Comparison of ENCODE assay signal across 23 cellular contexts in genomic region chr18:31440787-31441186, GRCh38. TPM values are rescaled to one million over a fixed set of nuclear protein-coding genes. Genes with fewer than 3 reads are reported as not detected.
A peak's percentile ranks its signal among the peaks of the same experiment; 100 is the strongest.
DNase-seq lines count a peak whose midpoint lies in the region; ATAC-seq and TF ChIP-seq lines count a peak whose summit lies in the region.
"Had no signal": no experiment of that assay in that cellular context is flagged by ENCODE, and none has a peak within 500 bp of the region (broad histone marks: within the 10 kb centered on the region; RNA-seq: fewer than 3 reads in every experiment).

No MANE protein-coding gene starts in this region.

- POLR2A ChIA-PET in activated CD4-positive, alpha-beta memory T cell treated with anti-CD3 and anti-CD28 coated beads, Interleukin-2, amount 10 ng/mL, durations not matched to agents 7 days and 5 days (lab: Charles Lee) = no interaction called here

- peak; percentile 66 for ATAC-seq in foreskin keratinocyte
- no peak for ATAC-seq in activated naive CD4-positive, alpha-beta T cell treated with anti-CD3 and anti-CD28 coated beads, Interleukin-2, amount 50 U/mL, for 72 hours

- no peaks in the 10 kb centered on the region for H3F3A ChIP-seq in smooth muscle cell (ENCODE audit: low read depth)

- no peaks in the 10 kb centered on the region for H3K36me3 Mint-ChIP-seq in activated naive CD4-positive, alpha-beta T cell treated with anti-CD3 and anti-CD28 coated beads, Interleukin-2, amount 50 U/mL, for 72 hours
- no peaks in the 10 kb centered on the region for H3K36me3 Mint-ChIP-seq in activated CD4-positive, alpha-beta memory T cell treated with anti-CD3 and anti-CD28 coated beads, Interleukin-2, amount 10 ng/mL, durations not matched to agents 7 days and 5 days (ENCODE audit: low read depth)
- H3K36me3 Mint-ChIP-seq in activated naive CD8-positive, alpha-beta T cell treated with anti-CD3 and anti-CD28 coated beads for 36 hours = no peaks in the 10 kb centered on the region
- H3K36me3 Mint-ChIP-seq: CD4-positive, alpha-beta memory T cell had no signal

- no peak overlapping the region for H3K9ac ChIP-seq in smooth muscle cell (ENCODE audit: low read depth)

- CTCF ChIA-PET in activated CD4-positive, alpha-beta memory T cell treated with anti-CD3 and anti-CD28 coated beads, Interleukin-2, amount 10 ng/mL, durations not matched to agents 7 days and 5 days (lab: Charles Lee) = no interaction called here

- peak overlapping the region; percentile 86 to 93 for H3K27ac ChIP-seq in esophagus (ENCODE audit: low read depth in 2 of 2, low read length in 1 of 2)
- H3K27ac ChIP-seq in foreskin keratinocyte = peak overlapping the region; percentile 76
- peak overlapping the region; percentile 18 for H3K27ac ChIP-seq in smooth muscle cell (ENCODE audit: low read depth)
- peak overlapping the region; percentile 47 for H3K27ac ChIP-seq in vagina

- no peaks in the 10 kb centered on the region for H4K20me1 ChIP-seq in smooth muscle cell (ENCODE audit: low read depth)

- H3K9me3 ChIP-seq in esophagus (ENCODE audit: control insufficient read depth in 2 of 2, insufficient read depth in 1 of 2, low read depth in 1 of 2, low read length in 1 of 2) (no peaks in the 10 kb centered on the region), smooth muscle cell (replicated peaks; ENCODE audit: low read depth) (no peaks in the 10 kb centered on the region), vagina (no peaks in the 10 kb centered on the region)
- H3K9me3 ChIP-seq: HAP-1 had no signal

- DNase-seq in foreskin keratinocyte = no peak
- DNase-seq in smooth muscle cell (lab: John Stamatoyannopoulos, UW; ENCODE audit: unreplicated experiment) = no peak
- no peak for DNase-seq in vagina (ENCODE audit: extremely low spot score in 2 of 2)
- DNase-seq in SHP77 (lab: John Stamatoyannopoulos, UW) = no peak
- DNase-seq in activated naive CD4-positive, alpha-beta T cell treated with anti-CD3 and anti-CD28 coated beads, Interleukin-2, amount 50 U/mL, for 72 hours (ENCODE audit: low spot score in 2 of 2) = no peak
- DNase-seq in activated CD4-positive, alpha-beta memory T cell treated with anti-CD3 and anti-CD28 coated beads, Interleukin-2, amount 10 ng/mL, durations not matched to agents 7 days and 5 days = no peak
- no peak for DNase-seq in activated naive CD8-positive, alpha-beta T cell treated with anti-CD3 and anti-CD28 coated beads for 36 hours
- DNase-seq: C1 segment of cervical spinal cord; Calu3; CD4-positive, alpha-beta memory T cell; COR-L47; DMS53; DMS79 treated with DMSO at 0.1 percent for 48 hours; GF-D8; GOT3; HFFc6 had no signal

- H3K4me3 ChIP-seq in esophagus (ENCODE audit: low read depth in 1 of 2, low read length in 2 of 2) (peak overlapping the region in 1 of 2 donors; percentile 33), smooth muscle cell (no peak overlapping the region), vagina (no peak overlapping the region)
- H3K4me3 ChIP-seq: HAP-1 had no signal

- H3K27me3 Mint-ChIP-seq in activated CD4-positive, alpha-beta memory T cell treated with anti-CD3 and anti-CD28 coated beads, Interleukin-2, amount 10 ng/mL, durations not matched to agents 7 days and 5 days = no peaks in the 10 kb centered on the region
- H3K27me3 Mint-ChIP-seq in activated naive CD8-positive, alpha-beta T cell treated with anti-CD3 and anti-CD28 coated beads for 36 hours = no peaks in the 10 kb centered on the region
- H3K27me3 Mint-ChIP-seq: CD4-positive, alpha-beta memory T cell had no signal

- no peaks in the 10 kb centered on the region for H3K36me3 ChIP-seq in esophagus (ENCODE audit: control insufficient read depth in 2 of 2, insufficient read depth in 2 of 2, low read length in 1 of 2)
- no peaks in the 10 kb centered on the region for H3K36me3 ChIP-seq in smooth muscle cell (ENCODE audit: low read depth)
- no peaks in the 10 kb centered on the region for H3K36me3 ChIP-seq in vagina
- H3K36me3 ChIP-seq: HAP-1 had no signal

- no peak for TF ChIP-seq CTCF in foreskin keratinocyte (conservative IDR thresholded peaks at IDR 0.05)
- TF ChIP-seq CTCF in smooth muscle cell (IDR thresholded peaks at IDR 0.05; ENCODE audit: borderline replicate concordance, insufficient read depth, poor library complexity, severe bottlenecking) = no peak
- no peak for TF ChIP-seq CTCF in vagina (IDR thresholded peaks at IDR 0.05)

- no peaks in the 10 kb centered on the region for H3K9me3 Mint-ChIP-seq in activated naive CD4-positive, alpha-beta T cell treated with anti-CD3 and anti-CD28 coated beads, Interleukin-2, amount 50 U/mL, for 72 hours
- H3K9me3 Mint-ChIP-seq in activated CD4-positive, alpha-beta memory T cell treated with anti-CD3 and anti-CD28 coated beads, Interleukin-2, amount 10 ng/mL, durations not matched to agents 7 days and 5 days = no peaks in the 10 kb centered on the region
- H3K9me3 Mint-ChIP-seq in activated naive CD8-positive, alpha-beta T cell treated with anti-CD3 and anti-CD28 coated beads for 36 hours = no peaks in the 10 kb centered on the region

- TF ChIP-seq POLR2A in vagina (IDR thresholded peaks at IDR 0.05) = no peak

- no peaks in the 10 kb centered on the region for H3K79me2 ChIP-seq in smooth muscle cell (ENCODE audit: low read depth)

- no peaks in the 10 kb centered on the region for H3K4me1 Mint-ChIP-seq in activated CD4-positive, alpha-beta memory T cell treated with anti-CD3 and anti-CD28 coated beads, Interleukin-2, amount 10 ng/mL, durations not matched to agents 7 days and 5 days
- H3K4me1 Mint-ChIP-seq in activated naive CD8-positive, alpha-beta T cell treated with anti-CD3 and anti-CD28 coated beads for 36 hours = no peaks in the 10 kb centered on the region
- H3K4me1 Mint-ChIP-seq: CD4-positive, alpha-beta memory T cell had no signal

- 53 to 64% methylated on average over 6 of the region's 6 CpGs for WGBS in esophagus, 2 donors
- 78% methylated on average over 6 of the region's 6 CpGs for WGBS in smooth muscle cell (ENCODE audit: low lambda C conversion rate)

- no peaks in the 10 kb centered on the region for H3K27me3 ChIP-seq in esophagus (ENCODE audit: control insufficient read depth in 1 of 2, insufficient read depth in 2 of 2, low read length in 2 of 2)
- no peaks in the 10 kb centered on the region for H3K27me3 ChIP-seq in foreskin keratinocyte
- H3K27me3 ChIP-seq in smooth muscle cell (ENCODE audit: low read depth) = no peaks in the 10 kb centered on the region
- H3K27me3 ChIP-seq in vagina = no peaks in the 10 kb centered on the region

- no peak overlapping the region for H3K27ac Mint-ChIP-seq in activated naive CD4-positive, alpha-beta T cell treated with anti-CD3 and anti-CD28 coated beads, Interleukin-2, amount 50 U/mL, for 72 hours
- H3K27ac Mint-ChIP-seq in activated CD4-positive, alpha-beta memory T cell treated with anti-CD3 and anti-CD28 coated beads, Interleukin-2, amount 10 ng/mL, durations not matched to agents 7 days and 5 days = no peak overlapping the region
- no peak overlapping the region for H3K27ac Mint-ChIP-seq in activated naive CD8-positive, alpha-beta T cell treated with anti-CD3 and anti-CD28 coated beads for 36 hours
- H3K27ac Mint-ChIP-seq: CD4-positive, alpha-beta memory T cell; HFFc6 had no signal

- H3K4me1 ChIP-seq in esophagus (ENCODE audit: control insufficient read depth in 2 of 2, insufficient read depth in 2 of 2, low read length in 1 of 2) = no peaks in the 10 kb centered on the region
- peaks cover 16% of the 10 kb centered on the region for H3K4me1 ChIP-seq in foreskin keratinocyte
- no peaks in the 10 kb centered on the region for H3K4me1 ChIP-seq in smooth muscle cell (ENCODE audit: low read depth)
- H3K4me1 ChIP-seq in vagina = no peaks in the 10 kb centered on the region
- H3K4me1 ChIP-seq: HAP-1 had no signal

- H2AFZ ChIP-seq in smooth muscle cell (ENCODE audit: low read depth) = no peak overlapping the region

- intact Hi-C loops in vagina (cut with DNase I) = no loop called here

- no peak overlapping the region for H3K4me3 Mint-ChIP-seq in activated CD4-positive, alpha-beta memory T cell treated with anti-CD3 and anti-CD28 coated beads, Interleukin-2, amount 10 ng/mL, durations not matched to agents 7 days and 5 days
- H3K4me3 Mint-ChIP-seq in activated naive CD8-positive, alpha-beta T cell treated with anti-CD3 and anti-CD28 coated beads for 36 hours = no peak overlapping the region
- H3K4me3 Mint-ChIP-seq: CD4-positive, alpha-beta memory T cell; HFFc6 had no signal

- no peak overlapping the region for H3K4me2 ChIP-seq in smooth muscle cell

RNA-seq across cellular contexts. Expression of gene DSG3, which starts 6.8 kb away (rescaled TPM):
- 100 to 1,000 TPM; 130 to 305 TPM for polyA plus RNA-seq in esophagus
- 73.1 and 102 TPM in 2 replicates for total RNA-seq in foreskin keratinocyte
- 18.4 and 20.3 TPM in 2 replicates for polyA plus RNA-seq in foreskin keratinocyte
- 42.9 and 44.8 TPM in 2 replicates for total RNA-seq in smooth muscle cell
- 4.9 and 10.6 TPM in 2 replicates for polyA plus RNA-seq in smooth muscle cell
- total RNA-seq in vagina = 192 TPM
- not detected for total RNA-seq in activated naive CD4-positive, alpha-beta T cell treated with anti-CD3 and anti-CD28 coated beads, Interleukin-2, amount 50 U/mL, for 72 hours
- total RNA-seq in activated CD4-positive, alpha-beta memory T cell treated with anti-CD3 and anti-CD28 coated beads, Interleukin-2, amount 10 ng/mL, durations not matched to agents 7 days and 5 days = not detected
- total RNA-seq in activated naive CD8-positive, alpha-beta T cell treated with anti-CD3 and anti-CD28 coated beads for 36 hours = not detected
- total RNA-seq: A172; A673; CD4-positive, alpha-beta memory T cell; Daoy; G401; HFFc6 had no signal
- polyA plus RNA-seq: BJ had no signal

RNA-seq across cellular contexts. Expression of gene DSG2, which starts 57.2 kb away (rescaled TPM):
- polyA plus RNA-seq in esophagus (1 to 10 TPM; 3.2 to 5.8 TPM), foreskin keratinocyte (28.0 and 35.4 TPM in 2 replicates), smooth muscle cell (53.9 and 70.9 TPM in 2 replicates)
- total RNA-seq in foreskin keratinocyte (142 and 144 TPM in 2 replicates), smooth muscle cell (136 and 138 TPM in 2 replicates), vagina (11.8 TPM)
- under 1 TPM; 0.23 to 0.82 TPM for total RNA-seq in activated naive CD4-positive, alpha-beta T cell treated with anti-CD3 and anti-CD28 coated beads, Interleukin-2, amount 50 U/mL, for 72 hours
- total RNA-seq in activated CD4-positive, alpha-beta memory T cell treated with anti-CD3 and anti-CD28 coated beads, Interleukin-2, amount 10 ng/mL, durations not matched to agents 7 days and 5 days = under 1 TPM; 0.10 to 0.13 TPM
- total RNA-seq in activated naive CD8-positive, alpha-beta T cell treated with anti-CD3 and anti-CD28 coated beads for 36 hours = under 1 TPM; 0.70 to 0.89 TPM
- total RNA-seq: A673; CD4-positive, alpha-beta memory T cell; HFFc6 had no signal
- polyA plus RNA-seq: CD4-positive, alpha-beta memory T cell had no signal

Comparison
In these comparisons a context has a peak if more than half of its experiments do, and no peak if none do; other contexts are left out.
1. H3K27ac ChIP-seq: peak in every context shown above with its lines; median percentile 90 in esophagus; 76 in foreskin keratinocyte; 47 in vagina; 18 in smooth muscle cell.
2. RNA of gene DSG3, which starts 6.8 kb away (total RNA-seq): 192 TPM in vagina (single experiment), 73.1 to 102 TPM in foreskin keratinocyte and 42.9 to 44.8 TPM in smooth muscle cell; not detected in activated naive CD4-positive, alpha-beta T cell treated with anti-CD3 and anti-CD28 coated beads, Interleukin-2, amount 50 U/mL, for 72 hours, not detected in activated CD4-positive, alpha-beta memory T cell treated with anti-CD3 and anti-CD28 coated beads, Interleukin-2, amount 10 ng/mL, durations not matched to agents 7 days and 5 days and not detected in activated naive CD8-positive, alpha-beta T cell treated with anti-CD3 and anti-CD28 coated beads for 36 hours; every median in the first group is over 10 times any median in the second.
3. RNA of gene DSG2, which starts 57.2 kb away (total RNA-seq): 142 to 144 TPM in foreskin keratinocyte and 136 to 138 TPM in smooth muscle cell; 11.8 TPM in vagina (single experiment), 0.70 to 0.89 TPM in activated naive CD8-positive, alpha-beta T cell treated with anti-CD3 and anti-CD28 coated beads for 36 hours, 0.23 to 0.82 TPM in activated naive CD4-positive, alpha-beta T cell treated with anti-CD3 and anti-CD28 coated beads, Interleukin-2, amount 50 U/mL, for 72 hours and 0.10 to 0.13 TPM in activated CD4-positive, alpha-beta memory T cell treated with anti-CD3 and anti-CD28 coated beads, Interleukin-2, amount 10 ng/mL, durations not matched to agents 7 days and 5 days; every median in the first group is over 10 times any median in the second.